8 cellular contexts compared by ENCODE assay signal in genomic region chr13:106533101-106533939, GRCh38. TPM values are rescaled to one million over a fixed set of nuclear protein-coding genes. Genes with fewer than 3 reads are reported as not detected.
A peak's percentile ranks its signal among the peaks of the same experiment; 100 is the strongest.
DNase-seq lines count a peak whose midpoint lies in the region; ATAC-seq and TF ChIP-seq lines count a peak whose summit lies in the region.

No MANE protein-coding gene starts in this region.

- POLR2A ChIA-PET in activated CD4-positive, alpha-beta memory T cell treated with anti-CD3 and anti-CD28 coated beads, Interleukin-2, amount 10 ng/mL, durations not matched to agents 7 days and 5 days (lab: Charles Lee), result interaction anchor here (6.0 kb wide), 1 partner anchor 33 kb away, joined by 48 read pairs; the partner anchor contains the start of gene ARGLU1

- peaks cover 47% of the 10 kb centered on the region for H3K27me3 Mint-ChIP-seq in activated CD4-positive, alpha-beta memory T cell treated with anti-CD3 and anti-CD28 coated beads, Interleukin-2, amount 10 ng/mL, durations not matched to agents 7 days and 5 days

- no peaks in the 10 kb centered on the region for H3K27me3 ChIP-seq in GM06990 (replicated peaks; ENCODE audit: control insufficient read depth, insufficient read depth, low read length)

- H3K36me3 ChIP-seq in GM06990 (ENCODE audit: control insufficient read depth, insufficient read depth, low read length), result no peaks in the 10 kb centered on the region

- DNase-seq in 8988T (peak; percentile 75), GM06990 (ENCODE audit: extremely low read depth, insufficient read length) (peak; percentile 60), NCI-H2029 treated with DMSO at 0.1 percent for 48 hours (lab: John Stamatoyannopoulos, UW) (peak; percentile 13), midbrain (lab: John Stamatoyannopoulos, UW) (peak; percentile 87)
- no peak for DNase-seq in activated CD4-positive, alpha-beta memory T cell treated with anti-CD3 and anti-CD28 coated beads, Interleukin-2, amount 10 ng/mL, durations not matched to agents 7 days and 5 days

- H3K9me3 Mint-ChIP-seq in activated CD4-positive, alpha-beta memory T cell treated with anti-CD3 and anti-CD28 coated beads, Interleukin-2, amount 10 ng/mL, durations not matched to agents 7 days and 5 days, result no peaks in the 10 kb centered on the region

- H3K4me3 Mint-ChIP-seq in activated CD4-positive, alpha-beta memory T cell treated with anti-CD3 and anti-CD28 coated beads, Interleukin-2, amount 10 ng/mL, durations not matched to agents 7 days and 5 days, result peak overlapping the region; percentile 32

- peaks cover 19% of the 10 kb centered on the region for H3K4me1 Mint-ChIP-seq in activated CD4-positive, alpha-beta memory T cell treated with anti-CD3 and anti-CD28 coated beads, Interleukin-2, amount 10 ng/mL, durations not matched to agents 7 days and 5 days

- ATAC-seq in esophagus mucosa (peak; percentile 41), HG03342 (IDR thresholded peaks at IDR 0.05; ENCODE audit: unreplicated experiment) (no peak)

- peaks cover 3% of the 10 kb centered on the region for H3K36me3 Mint-ChIP-seq in activated CD4-positive, alpha-beta memory T cell treated with anti-CD3 and anti-CD28 coated beads, Interleukin-2, amount 10 ng/mL, durations not matched to agents 7 days and 5 days (ENCODE audit: low read depth)

- peak; percentile 29 for TF ChIP-seq CTCF in GM06990 (IDR thresholded peaks at IDR 0.05; ENCODE audit: insufficient read depth, low read length, poor library complexity, severe bottlenecking)

- CTCF ChIA-PET in activated CD4-positive, alpha-beta memory T cell treated with anti-CD3 and anti-CD28 coated beads, Interleukin-2, amount 10 ng/mL, durations not matched to agents 7 days and 5 days (lab: Charles Lee), result interaction anchor here (1.3 kb wide), 1 partner anchor 33 kb away, joined by 3 read pairs; no protein-coding TSS in a partner anchor

- peak overlapping the region; percentile 63 for H3K4me3 ChIP-seq in GM06990 (replicated peaks; ENCODE audit: low read depth, low read length)

- no peak overlapping the region for H3K27ac Mint-ChIP-seq in activated CD4-positive, alpha-beta memory T cell treated with anti-CD3 and anti-CD28 coated beads, Interleukin-2, amount 10 ng/mL, durations not matched to agents 7 days and 5 days

- H3K27ac ChIP-seq in temporal lobe (ENCODE audit: low read depth, low read length), result peak overlapping the region; percentile 40

RNA-seq across cellular contexts. Expression of gene EFNB2, which starts 2.1 kb away (rescaled TPM):
- total RNA-seq in activated CD4-positive, alpha-beta memory T cell treated with anti-CD3 and anti-CD28 coated beads, Interleukin-2, amount 10 ng/mL, durations not matched to agents 7 days and 5 days, result under 1 TPM; 0.13 TPM
- total RNA-seq in esophagus mucosa (16.8 TPM), temporal lobe (73.0 TPM)

RNA-seq across cellular contexts. Expression of gene ARGLU1, which starts 34.6 kb away (rescaled TPM):
- 100 to 1,000 TPM; 112 to 113 TPM for total RNA-seq in activated CD4-positive, alpha-beta memory T cell treated with anti-CD3 and anti-CD28 coated beads, Interleukin-2, amount 10 ng/mL, durations not matched to agents 7 days and 5 days
- total RNA-seq in esophagus mucosa (27.7 TPM), temporal lobe (108 TPM)

Comparison
In these comparisons a context has a peak if more than half of its experiments do, and no peak if none do; other contexts are left out.
1. RNA of gene EFNB2, which starts 2.1 kb away (total RNA-seq): 73.0 TPM in temporal lobe (single experiment) and 16.8 TPM in esophagus mucosa (single experiment); 0.13 TPM in activated CD4-positive, alpha-beta memory T cell treated with anti-CD3 and anti-CD28 coated beads, Interleukin-2, amount 10 ng/mL, durations not matched to agents 7 days and 5 days; every median in the first group is over 10 times any median in the second.